Comparison of ENCODE assay signal across 8 cellular contexts in the genomic region with DNA sequence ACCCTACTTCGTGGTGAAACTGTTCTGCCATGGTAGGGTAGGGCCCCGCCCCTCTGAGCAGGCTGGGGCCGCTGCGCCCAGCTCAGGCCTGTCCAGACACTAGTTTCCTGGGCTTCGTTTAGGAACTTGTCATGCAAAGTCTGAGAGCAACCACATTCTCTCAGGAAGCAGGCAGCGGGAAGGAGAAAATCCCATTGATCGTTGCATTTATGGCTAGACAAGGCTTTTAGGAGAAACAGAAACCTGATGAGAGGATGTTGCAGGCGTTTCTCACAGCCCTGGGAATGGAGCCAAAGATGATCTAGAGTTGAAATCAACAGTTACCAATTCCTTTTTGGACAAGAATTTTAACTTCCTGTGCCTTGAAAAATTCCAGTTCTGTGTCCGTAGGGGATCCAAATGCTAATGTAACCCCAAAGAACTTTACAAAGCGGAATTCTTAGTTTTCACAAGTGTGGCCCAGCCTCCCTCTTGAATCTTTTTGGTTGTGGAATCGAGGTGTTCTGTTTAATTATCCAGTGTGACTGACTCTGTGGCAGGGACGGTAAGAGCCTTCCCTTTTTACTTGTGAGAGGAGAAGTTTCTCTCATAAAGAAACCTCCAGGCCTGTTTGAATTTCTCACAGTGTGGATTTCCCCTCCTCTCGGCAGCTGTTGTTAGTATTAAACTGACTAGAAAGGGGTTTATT. TPM values are rescaled to one million over a fixed set of nuclear protein-coding genes. Genes with fewer than 3 reads are reported as not detected.
DNase-seq lines count a peak whose midpoint lies in the region; ATAC-seq and TF ChIP-seq lines count a peak whose summit lies in the region.

No MANE protein-coding gene starts in this region.

- TF ChIP-seq CTCF in upper lobe of left lung (IDR thresholded peaks at IDR 0.05), result no peak

- H3K9me3 ChIP-seq in adipocyte (ENCODE audit: control insufficient read depth, low read length) (no peaks in the 10 kb centered on the region), upper lobe of left lung (no peaks in the 10 kb centered on the region)

- TF ChIP-seq POLR2A in upper lobe of left lung (IDR thresholded peaks at IDR 0.05), result no peak

- peak; percentile 76 for DNase-seq in adipocyte (ENCODE audit: low read depth)
- DNase-seq in islet precursor cell, result peak; percentile 60
- DNase-seq in upper lobe of left lung, result peak in 1 of 2 donors; percentile 63
- no peak for DNase-seq in activated effector memory CD4-positive, alpha-beta T cell treated with anti-CD3 and anti-CD28 coated beads, Interleukin-2, amount 50 U/mL, for 16 hours
- DNase-seq in activated CD8-positive, alpha-beta memory T cell treated with anti-CD3 and anti-CD28 coated beads for 24 hours, result no peak
- no peak for DNase-seq in A172 (ENCODE audit: low spot score)

- 43 to 54% methylated on average over 11 to 13 of the region's 13 CpGs for WGBS in upper lobe of left lung, 2 donors

- peaks cover 25% of the 10 kb centered on the region for H3K4me1 ChIP-seq in adipocyte (ENCODE audit: control insufficient read depth, insufficient read depth, low read length)
- H3K4me1 ChIP-seq in upper lobe of left lung, result peaks cover 0 to 6% (median 5%) of the 10 kb centered on the region in 4 donors

- H3K4me3 ChIP-seq in adipocyte (ENCODE audit: low read length) (peak overlapping the region; percentile 66), upper lobe of left lung (peak overlapping the region in 1 of 4 donors; percentile 14)

- peak overlapping the region; percentile 1 to 61 (median 39) for H3K27ac ChIP-seq in upper lobe of left lung

- H3K36me3 ChIP-seq in adipocyte (ENCODE audit: control insufficient read depth, insufficient read depth, low read length, severe bottlenecking), result no peaks in the 10 kb centered on the region
- no peaks in the 10 kb centered on the region for H3K36me3 ChIP-seq in upper lobe of left lung

- H3K9ac ChIP-seq in adipocyte (ENCODE audit: low read length), result peak overlapping the region; percentile 78

- no peak for TF ChIP-seq EP300 in upper lobe of left lung (IDR thresholded peaks at IDR 0.05)

- no peaks in the 10 kb centered on the region for H3K27me3 ChIP-seq in adipocyte (replicated peaks; ENCODE audit: control insufficient read depth, insufficient read depth, low read length)
- H3K27me3 ChIP-seq in upper lobe of left lung, result no peaks in the 10 kb centered on the region

- ATAC-seq in GM19023 (IDR thresholded peaks at IDR 0.05; ENCODE audit: unreplicated experiment) (peak; percentile 75), HG02938 (IDR thresholded peaks at IDR 0.05; ENCODE audit: unreplicated experiment) (peak; percentile 57), upper lobe of left lung (ENCODE audit: low FRiP score in 2 of 2) (peak; percentile 47 to 78)

RNA-seq across cellular contexts. Expression of a gene that starts 4.5 kb away (rescaled TPM):
- total RNA-seq in upper lobe of left lung, result 1 to 10 TPM in 3 of 6 donors, under 1 TPM in 2, not detected in 1; 0.89 to 6.6 (median 1.3) TPM
- total RNA-seq in A172 (2014; rRNA removed; shearing (Covaris generic)), result not detected in 2 replicates

RNA-seq across cellular contexts. Expression of a gene that starts 11.5 kb away (rescaled TPM):
- total RNA-seq in upper lobe of left lung, result 1 to 10 TPM in 5 of 6 donors, under 1 TPM in 1; 0.46 to 7.3 (median 3.1) TPM
- total RNA-seq in A172 (2014; rRNA removed; shearing (Covaris generic)), result not detected in 2 replicates

RNA-seq across cellular contexts. Expression of a gene that starts 21.1 kb away (rescaled TPM):
- 10 to 100 TPM; 23.2 to 32.3 (median 28.1) TPM for total RNA-seq in upper lobe of left lung
- 18.7 and 22.4 TPM in 2 replicates for total RNA-seq in A172 (2014; rRNA removed; shearing (Covaris generic))

RNA-seq across cellular contexts. Expression of a gene that starts 24.0 kb away (rescaled TPM):
- total RNA-seq in upper lobe of left lung, result under 1 TPM in 3 of 6 donors, not detected in 3; 0.30 to 0.98 (median 0.31) TPM
- not detected in 2 replicates for total RNA-seq in A172 (2014; rRNA removed; shearing (Covaris generic))

Comparison
In these comparisons a context has a peak if more than half of its experiments do, and no peak if none do; other contexts are left out.
1. DNase-seq: peak in adipocyte (single experiment) and islet precursor cell (single experiment); none in activated effector memory CD4-positive, alpha-beta T cell treated with anti-CD3 and anti-CD28 coated beads, Interleukin-2, amount 50 U/mL, for 16 hours (single experiment), activated CD8-positive, alpha-beta memory T cell treated with anti-CD3 and anti-CD28 coated beads for 24 hours (single experiment) and A172 (single experiment).
2. Peak in every context shown above with its lines, with median percentiles within 50 percentile points of each other: ATAC-seq.